In genomic region chr11:121439759-121440158, GRCh38 we compare ENCODE assay signal across 15 cellular contexts. TPM values are rescaled to one million over a fixed set of nuclear protein-coding genes. Genes with fewer than 3 reads are reported as not detected.
DNase-seq lines count a peak whose midpoint lies in the region; ATAC-seq and TF ChIP-seq lines count a peak whose summit lies in the region.
"Had no signal": no experiment of that assay in that cellular context is flagged by ENCODE, and none has a peak within 500 bp of the region (broad histone marks: within the 10 kb centered on the region; RNA-seq: fewer than 3 reads in every experiment).

No MANE protein-coding gene starts in this region.

- DNase-seq in left ventricle myocardium superior (no peak), Right ventricle myocardium inferior (ENCODE audit: missing footprints) (no peak), OCI-LY7 (ENCODE audit: low spot score) (peak; percentile 7), HK-2 (ENCODE audit: unreplicated experiment) (no peak), WTC11 (ENCODE audit: low spot score) (no peak), NCI-H526 treated with DMSO at 0.1 percent for 48 hours (lab: John Stamatoyannopoulos, UW) (no peak)
- DNase-seq: 8988T; Calu3; CD8-positive, alpha-beta T cell; DMS79 treated with DMSO at 0.1 percent for 48 hours; GF-D8; H9 had no signal

- H3K9me3 Mint-ChIP-seq in WTC11: no peaks in the 10 kb centered on the region
- H3K9me3 Mint-ChIP-seq: CD14-positive monocyte; CD8-positive, alpha-beta T cell; H9 had no signal

- POLR2A ChIA-PET in OCI-LY7 (lab: Charles Lee): interaction anchor here (14.5 kb wide), 1 partner anchor 8 kb away, joined by 413 read pairs; no protein-coding TSS in a partner anchor
- POLR2A ChIA-PET in WTC11 (lab: Charles Lee): no interaction called here

- BruUV-seq in OCI-LY7 (replicated peaks; lab: Mats Ljungman, UMichigan): no TSS peak

- H3K27ac Mint-ChIP-seq in WTC11: no peak overlapping the region
- H3K27ac Mint-ChIP-seq: CD8-positive, alpha-beta T cell; H9 had no signal

- no peaks in the 10 kb centered on the region for H3K9me2 ChIP-seq in OCI-LY7 (ENCODE audit: insufficient read depth, low read length)

- H3K27me3 ChIP-seq in neutrophil: no peaks in the 10 kb centered on the region
- H3K27me3 ChIP-seq: BLaER1 had no signal

- CTCF ChIA-PET in OCI-LY7 (lab: Charles Lee; ENCODE audit: unreplicated experiment): no interaction called here
- CTCF ChIA-PET in WTC11 (lab: Charles Lee): no interaction called here

- H3K4me3 ChIP-seq in OCI-LY7 (ENCODE audit: low read depth, low read length, poor library complexity, severe bottlenecking) (no peak overlapping the region), neutrophil (ENCODE audit: low read depth in 1 of 2, low read length in 1 of 2) (no peak overlapping the region)
- H3K4me3 ChIP-seq: BLaER1 had no signal

- peaks cover 12% of the 10 kb centered on the region for H3K4me1 Mint-ChIP-seq in WTC11

- peaks cover 11% of the 10 kb centered on the region for H3K79me2 ChIP-seq in OCI-LY7 (ENCODE audit: insufficient read depth, low read depth, low read length)

- H2AFZ ChIP-seq in OCI-LY7 (ENCODE audit: low read length): no peak overlapping the region

- no peaks in the 10 kb centered on the region for H4K20me1 ChIP-seq in OCI-LY7 (ENCODE audit: insufficient read depth, low read length)
- H4K20me1 ChIP-seq: BLaER1 had no signal

- H3K36me3 ChIP-seq in OCI-LY7 (ENCODE audit: insufficient read depth, low read length) (peaks cover 8% of the 10 kb centered on the region; the same call in 1 of the 2 replicates), neutrophil (no peaks in the 10 kb centered on the region)
- H3K36me3 ChIP-seq: BLaER1 had no signal

- H3K4me1 ChIP-seq in OCI-LY7 (ENCODE audit: insufficient read depth, low read length, poor library complexity, severe bottlenecking) (peaks cover 63% of the 10 kb centered on the region), neutrophil (ENCODE audit: control insufficient read depth in 1 of 2, insufficient read depth in 1 of 2, low read depth in 1 of 2, low read length in 1 of 2) (peaks cover 58 to 68% of the 10 kb centered on the region in 2 experiments)

- TF ChIP-seq CTCF in OCI-LY7 (conservative IDR thresholded peaks at IDR 0.05; ENCODE audit: low read length) (0 out of 2 replicates have a peak, but pooled peaks have one; percentile 22), neutrophil (IDR thresholded peaks at IDR 0.05) (no peak), WTC11 (IDR thresholded peaks at IDR 0.05) (no peak)

- ATAC-seq in left ventricle myocardium superior: peak; percentile 32
- no peak for ATAC-seq in Right ventricle myocardium inferior
- ATAC-seq in WTC11: no peak
- ATAC-seq: CD8-positive, alpha-beta T cell had no signal

- no peak overlapping the region for H3K27ac ChIP-seq in OCI-LY7 (ENCODE audit: low read depth, low read length, poor library complexity, severe bottlenecking)
- peak overlapping the region; percentile 91 for H3K27ac ChIP-seq in neutrophil
- H3K27ac ChIP-seq: BLaER1 had no signal

- no peak overlapping the region for H3K4me2 ChIP-seq in OCI-LY7 (ENCODE audit: low read length)
- H3K4me2 ChIP-seq: BLaER1 had no signal

- H3K4me3 Mint-ChIP-seq in WTC11: no peak overlapping the region
- H3K4me3 Mint-ChIP-seq: CD14-positive monocyte; CD8-positive, alpha-beta T cell; H9 had no signal

- intact Hi-C loops in left ventricle myocardium superior (cut with micrococcal nuclease) (no loop called here), Right ventricle myocardium inferior (cut with DNase I) (no loop called here), OCI-LY7 (cut with micrococcal nuclease; ENCODE audit: unreplicated experiment) (no loop called here)

- H3K27me3 Mint-ChIP-seq in WTC11 (ENCODE audit: low read depth): no peaks in the 10 kb centered on the region; the same call in 1 of the 2 replicates

- no peaks in the 10 kb centered on the region for H3K36me3 Mint-ChIP-seq in WTC11
- H3K36me3 Mint-ChIP-seq: CD14-positive monocyte had no signal

- H3K9me3 ChIP-seq in OCI-LY7 (ENCODE audit: low read length): no peaks in the 10 kb centered on the region
- H3K9me3 ChIP-seq in neutrophil: no peaks in the 10 kb centered on the region
- H3K9me3 ChIP-seq: BLaER1 had no signal

TF ChIP-seq in WTC11, 78 proteins besides CTCF, POLR2A, EP300 and RAD21:
- no peak for TF ChIP-seq NR2C2 (CRISPR knock-in tag; IDR thresholded peaks at IDR 0.05)
- no peak for TF ChIP-seq FOXJ3 (CRISPR knock-in tag; IDR thresholded peaks at IDR 0.05; ENCODE audit: borderline replicate concordance)
- no peak for TF ChIP-seq PRRX2 (CRISPR knock-in tag; IDR thresholded peaks at IDR 0.05)
- no peak for TF ChIP-seq HMGXB4 (CRISPR knock-in tag; IDR thresholded peaks at IDR 0.05)
- TF ChIP-seq, protein P1, sequence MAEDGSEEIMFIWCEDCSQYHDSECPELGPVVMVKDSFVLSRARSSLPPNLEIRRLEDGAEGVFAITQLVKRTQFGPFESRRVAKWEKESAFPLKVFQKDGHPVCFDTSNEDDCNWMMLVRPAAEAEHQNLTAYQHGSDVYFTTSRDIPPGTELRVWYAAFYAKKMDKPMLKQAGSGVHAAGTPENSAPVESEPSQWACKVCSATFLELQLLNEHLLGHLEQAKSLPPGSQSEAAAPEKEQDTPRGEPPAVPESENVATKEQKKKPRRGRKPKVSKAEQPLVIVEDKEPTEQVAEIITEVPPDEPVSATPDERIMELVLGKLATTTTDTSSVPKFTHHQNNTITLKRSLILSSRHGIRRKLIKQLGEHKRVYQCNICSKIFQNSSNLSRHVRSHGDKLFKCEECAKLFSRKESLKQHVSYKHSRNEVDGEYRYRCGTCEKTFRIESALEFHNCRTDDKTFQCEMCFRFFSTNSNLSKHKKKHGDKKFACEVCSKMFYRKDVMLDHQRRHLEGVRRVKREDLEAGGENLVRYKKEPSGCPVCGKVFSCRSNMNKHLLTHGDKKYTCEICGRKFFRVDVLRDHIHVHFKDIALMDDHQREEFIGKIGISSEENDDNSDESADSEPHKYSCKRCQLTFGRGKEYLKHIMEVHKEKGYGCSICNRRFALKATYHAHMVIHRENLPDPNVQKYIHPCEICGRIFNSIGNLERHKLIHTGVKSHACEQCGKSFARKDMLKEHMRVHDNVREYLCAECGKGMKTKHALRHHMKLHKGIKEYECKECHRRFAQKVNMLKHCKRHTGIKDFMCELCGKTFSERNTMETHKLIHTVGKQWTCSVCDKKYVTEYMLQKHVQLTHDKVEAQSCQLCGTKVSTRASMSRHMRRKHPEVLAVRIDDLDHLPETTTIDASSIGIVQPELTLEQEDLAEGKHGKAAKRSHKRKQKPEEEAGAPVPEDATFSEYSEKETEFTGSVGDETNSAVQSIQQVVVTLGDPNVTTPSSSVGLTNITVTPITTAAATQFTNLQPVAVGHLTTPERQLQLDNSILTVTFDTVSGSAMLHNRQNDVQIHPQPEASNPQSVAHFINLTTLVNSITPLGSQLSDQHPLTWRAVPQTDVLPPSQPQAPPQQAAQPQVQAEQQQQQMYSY (CRISPR knock-in tag; IDR thresholded peaks at IDR 0.05): no peak
- TF ChIP-seq, protein P2, sequence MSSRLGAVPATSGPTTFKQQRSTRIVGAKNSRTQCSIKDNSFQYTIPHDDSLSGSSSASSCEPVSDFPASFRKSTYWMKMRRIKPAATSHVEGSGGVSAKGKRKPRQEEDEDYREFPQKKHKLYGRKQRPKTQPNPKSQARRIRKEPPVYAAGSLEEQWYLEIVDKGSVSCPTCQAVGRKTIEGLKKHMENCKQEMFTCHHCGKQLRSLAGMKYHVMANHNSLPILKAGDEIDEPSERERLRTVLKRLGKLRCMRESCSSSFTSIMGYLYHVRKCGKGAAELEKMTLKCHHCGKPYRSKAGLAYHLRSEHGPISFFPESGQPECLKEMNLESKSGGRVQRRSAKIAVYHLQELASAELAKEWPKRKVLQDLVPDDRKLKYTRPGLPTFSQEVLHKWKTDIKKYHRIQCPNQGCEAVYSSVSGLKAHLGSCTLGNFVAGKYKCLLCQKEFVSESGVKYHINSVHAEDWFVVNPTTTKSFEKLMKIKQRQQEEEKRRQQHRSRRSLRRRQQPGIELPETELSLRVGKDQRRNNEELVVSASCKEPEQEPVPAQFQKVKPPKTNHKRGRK (CRISPR knock-in tag; IDR thresholded peaks at IDR 0.05; ENCODE audit: borderline replicate concordance): no peak

RNA-seq across cellular contexts. Expression of gene SORL1, which starts 12.4 kb away (rescaled TPM):
- total RNA-seq in left ventricle myocardium superior (11.9 TPM), Right ventricle myocardium inferior (6.1 TPM), OCI-LY7 (2022) (400 and 411 TPM in 2 replicates), WTC11 (2021) (78.1 to 87.1 TPM (median 78.1 TPM) in 3 replicates)
- total RNA-seq in OCI-LY7 (2014; rRNA removed; shearing (Covaris generic)): 219 and 228 TPM in 2 replicates
